In the genomic region with DNA sequence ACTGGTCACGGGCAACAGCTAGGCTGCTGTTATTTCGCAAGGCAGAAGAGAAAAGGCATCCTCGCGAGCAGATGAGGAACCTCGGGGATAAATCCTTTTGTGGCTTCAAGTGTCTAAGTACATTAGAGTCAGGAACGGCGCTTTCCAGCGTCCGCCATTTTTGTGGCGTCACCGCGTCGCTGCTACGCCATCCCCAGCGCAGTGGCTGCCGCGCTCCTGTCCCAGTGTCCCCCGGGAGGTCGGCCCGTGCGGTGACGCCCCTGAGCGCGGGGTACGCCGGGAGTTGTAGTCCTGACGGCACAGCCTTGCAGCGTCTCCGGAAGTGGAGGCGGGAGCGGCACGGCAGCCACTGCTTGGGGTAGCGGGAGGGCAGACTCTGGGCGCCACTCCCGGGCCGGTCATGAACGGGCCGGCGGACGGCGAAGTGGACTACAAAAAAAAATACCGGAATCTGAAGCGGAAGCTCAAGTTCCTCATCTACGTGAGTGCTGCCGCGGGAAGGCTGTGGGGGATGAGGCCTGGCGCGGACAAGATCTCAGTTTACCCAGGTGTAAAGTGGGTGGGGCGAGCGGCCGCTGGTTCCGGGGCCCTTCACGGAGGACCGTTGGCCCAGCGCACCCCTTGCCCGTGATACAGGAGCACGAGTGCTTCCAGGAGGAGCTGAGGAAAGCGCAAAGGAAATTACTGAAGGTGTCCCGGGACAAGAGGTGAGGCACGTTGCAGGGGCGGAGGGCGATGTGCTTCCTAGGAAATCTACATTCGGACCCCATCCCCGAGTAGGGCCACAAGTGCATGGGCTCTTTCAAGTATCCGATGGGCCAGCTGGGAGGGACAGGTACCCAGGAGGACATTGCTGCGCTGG, we compare ENCODE assay signal across 8 cellular contexts. TPM values are rescaled to one million over a fixed set of nuclear protein-coding genes. Genes with fewer than 3 reads are reported as not detected.
DNase-seq lines count a peak whose midpoint lies in the region; ATAC-seq and TF ChIP-seq lines count a peak whose summit lies in the region.

A gene with protein sequence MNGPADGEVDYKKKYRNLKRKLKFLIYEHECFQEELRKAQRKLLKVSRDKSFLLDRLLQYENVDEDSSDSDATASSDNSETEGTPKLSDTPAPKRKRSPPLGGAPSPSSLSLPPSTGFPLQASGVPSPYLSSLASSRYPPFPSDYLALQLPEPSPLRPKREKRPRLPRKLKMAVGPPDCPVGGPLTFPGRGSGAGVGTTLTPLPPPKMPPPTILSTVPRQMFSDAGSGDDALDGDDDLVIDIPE (plus strand): TSS at position 331 of the 862 bp plus-strand sequence. CDS start 70 bp downstream, at position 401.

- TF ChIP-seq CTCF in SU-DHL-6 (IDR thresholded peaks at IDR 0.05; ENCODE audit: insufficient read depth, low read length, poor library complexity, severe bottlenecking) (no peak), ovary (IDR thresholded peaks at IDR 0.05) (no peak), tibial artery (IDR thresholded peaks at IDR 0.05) (no peak)

- POLR2A ChIA-PET in activated naive CD8-positive, alpha-beta T cell treated with anti-CD3 and anti-CD28 coated beads, Interleukin-2, amount 10 ng/mL, durations not matched to agents 7 days and 5 days (lab: Charles Lee), result interaction anchor here (0.6 to 6.8 kb wide), 10 partner anchors 9 to 384 kb away, joined by 3 to 73 read pairs (median 4); a partner anchor contains a TSS

- WGBS in ovary, 3 donors, result 0 to 1% (median 0%) methylated on average over 66 of the region's 66 CpGs

- H3K9me3 ChIP-seq in SU-DHL-6 (ENCODE audit: insufficient read depth, low read length), result no peaks in the 10 kb centered on the region
- no peaks in the 10 kb centered on the region for H3K9me3 ChIP-seq in ovary
- no peaks in the 10 kb centered on the region for H3K9me3 ChIP-seq in tibial artery

- H3K9ac ChIP-seq in SU-DHL-6 (ENCODE audit: low read length), result peak within 1 kb of the TSS; percentile 89

- peak within 1 kb of the TSS; percentile 93 for H3K27ac ChIP-seq in SU-DHL-6 (ENCODE audit: low read depth, low read length)
- peak within 1 kb of the TSS; percentile 72 to 99 for H3K27ac ChIP-seq in ovary
- peak within 1 kb of the TSS; percentile 87 to 95 for H3K27ac ChIP-seq in tibial artery

- peaks cover 25% of the 10 kb centered on the region for H3K4me1 Mint-ChIP-seq in activated naive CD8-positive, alpha-beta T cell treated with anti-CD3 and anti-CD28 coated beads, Interleukin-2, amount 10 ng/mL, durations not matched to agents 7 days and 5 days

- H3K4me3 ChIP-seq in SU-DHL-6 (ENCODE audit: insufficient read depth, low read length, poor library complexity, severe bottlenecking) (peak within 1 kb of the TSS; percentile 80), ovary (peak within 1 kb of the TSS; percentile 51), tibial artery (peak within 1 kb of the TSS; percentile 66 to 75)

- TF ChIP-seq POLR2A in GM10847 (IDR thresholded peaks at IDR 0.05; ENCODE audit: extremely low read depth, insufficient read length), result peak; percentile 65
- peak; percentile 43 for TF ChIP-seq POLR2A in ovary (IDR thresholded peaks at IDR 0.05)

- DNase-seq in NCI-H1105 (lab: John Stamatoyannopoulos, UW), result peak; percentile 96
- DNase-seq in activated naive CD8-positive, alpha-beta T cell treated with anti-CD3 and anti-CD28 coated beads, Interleukin-2, amount 10 ng/mL, durations not matched to agents 7 days and 5 days, result peak; percentile 99
- DNase-seq in head of caudate nucleus, result peak; percentile 97 to 100 (median 100)
- peak; percentile 97 to 99 (median 98) for DNase-seq in ovary
- DNase-seq in tibial artery, result peak; percentile 98 to 99

- H3F3A ChIP-seq in SU-DHL-6 (ENCODE audit: insufficient read depth), result peaks cover 10% of the 10 kb centered on the region; the same call in 1 of the 2 replicates

- peak within 1 kb of the TSS; percentile 98 for H3K4me3 Mint-ChIP-seq in activated naive CD8-positive, alpha-beta T cell treated with anti-CD3 and anti-CD28 coated beads, Interleukin-2, amount 10 ng/mL, durations not matched to agents 7 days and 5 days

- peak within 1 kb of the TSS; percentile 89 for H3K4me2 ChIP-seq in SU-DHL-6 (ENCODE audit: low read depth, low read length, poor library complexity, severe bottlenecking)

- peak; percentile 82 for ATAC-seq in HG02623 (IDR thresholded peaks at IDR 0.05; ENCODE audit: unreplicated experiment)
- peak; percentile 95 for ATAC-seq in activated naive CD8-positive, alpha-beta T cell treated with anti-CD3 and anti-CD28 coated beads, Interleukin-2, amount 10 ng/mL, durations not matched to agents 7 days and 5 days (ENCODE audit: low read depth)

- H4K20me1 ChIP-seq in SU-DHL-6 (ENCODE audit: low read depth, low read length), result no peaks in the 10 kb centered on the region

- no peaks in the 10 kb centered on the region for H3K9me2 ChIP-seq in SU-DHL-6 (replicated peaks; ENCODE audit: insufficient read depth, low read length)

- no peaks in the 10 kb centered on the region for H3K9me3 Mint-ChIP-seq in activated naive CD8-positive, alpha-beta T cell treated with anti-CD3 and anti-CD28 coated beads, Interleukin-2, amount 10 ng/mL, durations not matched to agents 7 days and 5 days

- H3K4me1 ChIP-seq in ovary (ENCODE audit: insufficient read depth), result peaks cover 3% of the 10 kb centered on the region
- H3K4me1 ChIP-seq in tibial artery, result peaks cover 0 to 23% (median 18%) of the 10 kb centered on the region in 4 donors

- no peaks in the 10 kb centered on the region for H3K27me3 Mint-ChIP-seq in activated naive CD8-positive, alpha-beta T cell treated with anti-CD3 and anti-CD28 coated beads, Interleukin-2, amount 10 ng/mL, durations not matched to agents 7 days and 5 days

- H3K27ac Mint-ChIP-seq in activated naive CD8-positive, alpha-beta T cell treated with anti-CD3 and anti-CD28 coated beads, Interleukin-2, amount 10 ng/mL, durations not matched to agents 7 days and 5 days, result peak within 1 kb of the TSS; percentile 97

- H3K36me3 ChIP-seq in SU-DHL-6 (ENCODE audit: low read length), result no peaks in the 10 kb centered on the region
- H3K36me3 ChIP-seq in ovary, result no peaks in the 10 kb centered on the region
- H3K36me3 ChIP-seq in tibial artery, result peaks cover 12 to 53% (median 41%) of the 10 kb centered on the region in 3 donors

- peaks cover 11% of the 10 kb centered on the region for H3K79me2 ChIP-seq in SU-DHL-6 (ENCODE audit: insufficient read depth, low read length)

- no peak for TF ChIP-seq EP300 in ovary (IDR thresholded peaks at IDR 0.05)

- H2AFZ ChIP-seq in SU-DHL-6 (ENCODE audit: low read depth, low read length, severe bottlenecking), result peak within 1 kb of the TSS; percentile 85

- no peaks in the 10 kb centered on the region for H3K27me3 ChIP-seq in SU-DHL-6 (ENCODE audit: low read length)
- H3K27me3 ChIP-seq in ovary, result no peaks in the 10 kb centered on the region
- H3K27me3 ChIP-seq in tibial artery, result no peaks in the 10 kb centered on the region

- H3K36me3 Mint-ChIP-seq in activated naive CD8-positive, alpha-beta T cell treated with anti-CD3 and anti-CD28 coated beads, Interleukin-2, amount 10 ng/mL, durations not matched to agents 7 days and 5 days, result peaks cover 15% of the 10 kb centered on the region

- intact Hi-C loops in head of caudate nucleus (cut with DNase I) (loop anchor here (2.0 to 10.0 kb wide), 3 partner anchors 21 to 181 kb away; a partner anchor contains a TSS), ovary (cut with DNase I) (no loop called here), tibial artery (cut with DNase I; ENCODE audit: low total_unique reads) (loop anchor here (10.0 kb wide), 1 partner anchor 181 kb away; a partner anchor contains a TSS)

RNA-seq across cellular contexts. Expression of the gene that starts here (rescaled TPM):
- 100 to 1,000 TPM; 113 to 118 TPM for total RNA-seq in activated naive CD8-positive, alpha-beta T cell treated with anti-CD3 and anti-CD28 coated beads, Interleukin-2, amount 10 ng/mL, durations not matched to agents 7 days and 5 days
- total RNA-seq in ovary, result 10 to 100 TPM; 23.8 to 71.1 (median 55.5) TPM
- polyA plus RNA-seq in ovary, result 10 to 100 TPM; 38.8 to 81.6 TPM

Comparison
In these comparisons a context has a peak if more than half of its experiments do, and no peak if none do; other contexts are left out.
1. Peak in every context shown above with its lines: DNase-seq, ATAC-seq, H3K4me3 ChIP-seq and H3K27ac ChIP-seq.
2. intact Hi-C loops: an anchor here in head of caudate nucleus (2.0 to 10.0 kb wide) and tibial artery (10.0 kb wide); none called in ovary.